In the genomic region with DNA sequence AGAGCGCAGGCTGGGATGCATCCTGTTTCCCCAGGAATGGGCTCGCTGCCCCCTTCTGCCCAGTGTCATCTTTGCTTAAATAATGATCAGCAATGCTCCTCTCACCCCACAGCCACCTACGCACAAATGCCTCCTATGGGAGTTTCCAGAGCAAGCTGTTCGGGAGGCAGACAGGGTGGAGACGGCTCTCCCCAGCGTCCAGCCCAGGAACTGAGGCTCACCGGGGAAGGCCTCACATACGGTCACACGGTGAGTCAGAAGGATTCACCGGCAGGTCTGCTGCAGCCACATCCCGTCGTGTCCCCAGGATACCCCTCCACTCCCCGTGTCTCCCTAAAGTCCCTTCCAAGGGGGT, we compare ENCODE assay signal across 9 cellular contexts. TPM values are rescaled to one million over a fixed set of nuclear protein-coding genes. Genes with fewer than 3 reads are reported as not detected.
DNase-seq lines count a peak whose midpoint lies in the region; TF ChIP-seq lines count a peak whose summit lies in the region.
"Had no signal": no experiment of that assay in that cellular context is flagged by ENCODE, and none has a peak within 500 bp of the region (broad histone marks: within the 10 kb centered on the region; RNA-seq: fewer than 3 reads in every experiment).

No MANE protein-coding gene starts in this region.

- no peaks in the 10 kb centered on the region for H3K27me3 ChIP-seq in WERI-Rb-1 (ENCODE audit: insufficient read depth, low read depth, severe bottlenecking)

- intact Hi-C loops in posterior vena cava (cut with DNase I): no loop called here

- peak overlapping the region; percentile 71 for H3K27ac ChIP-seq in WERI-Rb-1

- H3K9me3 ChIP-seq in WERI-Rb-1 (ENCODE audit: severe bottlenecking): peaks cover 8% of the 10 kb centered on the region

- no peaks in the 10 kb centered on the region for H3K36me3 ChIP-seq in WERI-Rb-1

- DNase-seq in 8988T: peak; percentile 52
- DNase-seq in GM04504 (ENCODE audit: low read depth): peak; percentile 11
- DNase-seq in WERI-Rb-1: peak; percentile 81
- peak; percentile 53 for DNase-seq in iPS-NIHi11 (ENCODE audit: low spot score)
- no peak for DNase-seq in SHP77 treated with DMSO at 0.1 percent for 48 hours (lab: John Stamatoyannopoulos, UW)
- DNase-seq in NOMO-1 treated with dmso at 0.1 percent for 144 hours (lab: John Stamatoyannopoulos, UW; ENCODE audit: unreplicated experiment): no peak
- DNase-seq in posterior vena cava (ENCODE audit: low spot score): no peak
- no peak for DNase-seq in middle frontal gyrus (ENCODE audit: extremely low spot score, low spot score)
- DNase-seq: stimulated activated CD4-positive, alpha-beta T cell treated with anti-CD3 and anti-CD28 coated beads, Interleukin-12 subunit alpha, Interleukin-12 subunit beta, amount 100 ng/mL, for 4 hours had no signal

- peak overlapping the region; percentile 8; the same call in 1 of the 2 replicates for H3K4me3 ChIP-seq in WERI-Rb-1 (ENCODE audit: low read depth, low read length)

- TF ChIP-seq CTCF in WERI-Rb-1 (IDR thresholded peaks at IDR 0.05; ENCODE audit: low read depth, low read length): no peak; the same call in 1 of the 2 replicates

RNA-seq across cellular contexts. Expression of a gene that starts 40.3 kb away (rescaled TPM):
- 1 to 10 TPM; 5.0 to 8.9 TPM for total RNA-seq in posterior vena cava

Comparison
In these comparisons a context has a peak if more than half of its experiments do, and no peak if none do; other contexts are left out.
1. DNase-seq: peak in 8988T (single experiment), GM04504 (single experiment), WERI-Rb-1 (single experiment) and iPS-NIHi11 (single experiment); none in SHP77 treated with DMSO at 0.1 percent for 48 hours (single experiment), NOMO-1 treated with dmso at 0.1 percent for 144 hours (single experiment), posterior vena cava (single experiment) and middle frontal gyrus (single experiment).